ENCODE assay signal across 7 cellular contexts in genomic region chr14:76386922-76387782, GRCh38. TPM values are rescaled to one million over a fixed set of nuclear protein-coding genes. Genes with fewer than 3 reads are reported as not detected.
DNase-seq lines count a peak whose midpoint lies in the region; ATAC-seq and TF ChIP-seq lines count a peak whose summit lies in the region.

No MANE protein-coding gene starts in this region.

- H3K27me3 Mint-ChIP-seq in activated T-cell treated with anti-CD3 and anti-CD28 coated beads, Interleukin-2, amount 50 U/mL, for 72 hours (ENCODE audit: low read depth): peaks cover 58% of the 10 kb centered on the region

- H3K9ac ChIP-seq in PC-3 (ENCODE audit: low read length): no peak overlapping the region

- TF ChIP-seq CTCF in GM12874 (IDR thresholded peaks at IDR 0.05; ENCODE audit: insufficient read depth, low read depth, low read length) (peak; percentile 99), PC-3 (conservative IDR thresholded peaks at IDR 0.05; ENCODE audit: low read depth, low read length) (peak; percentile 97)

- H3K27me3 ChIP-seq in PC-3 (ENCODE audit: low read length): peaks cover 61% of the 10 kb centered on the region
- H3K27me3 ChIP-seq in neuron (ENCODE audit: insufficient read depth, low read length): peaks cover 18% of the 10 kb centered on the region

- no peak overlapping the region for H3K27ac Mint-ChIP-seq in activated T-cell treated with anti-CD3 and anti-CD28 coated beads, Interleukin-2, amount 50 U/mL, for 72 hours

- no peaks in the 10 kb centered on the region for H3F3A ChIP-seq in PC-3 (ENCODE audit: low read length, unreplicated experiment)

- H4K20me1 ChIP-seq in PC-3 (ENCODE audit: low read length): no peaks in the 10 kb centered on the region

- no peaks in the 10 kb centered on the region for H3K4me1 Mint-ChIP-seq in activated T-cell treated with anti-CD3 and anti-CD28 coated beads, Interleukin-2, amount 50 U/mL, for 72 hours (ENCODE audit: low read depth)

- DNase-seq in HuH-7 (ENCODE audit: low spot score) (peak; percentile 91), PC-3 (peak; percentile 83), fibroblast of the conjunctiva (ENCODE audit: low read depth) (peak; percentile 36), stromal cell of bone marrow (ENCODE audit: low read depth) (peak; percentile 41)
- peak; percentile 68 to 83 for DNase-seq in activated T-cell treated with anti-CD3 and anti-CD28 coated beads, Interleukin-2, amount 50 U/mL, for 72 hours

- intact Hi-C loops in PC-3 (cut with micrococcal nuclease): loop anchor here (1.0 to 10.0 kb wide), 5 partner anchors 182 to 676 kb away; partner anchors contain the start of gene IFT43

- no peaks in the 10 kb centered on the region for H3K9me3 Mint-ChIP-seq in activated T-cell treated with anti-CD3 and anti-CD28 coated beads, Interleukin-2, amount 50 U/mL, for 72 hours

- no peaks in the 10 kb centered on the region for H3K36me3 Mint-ChIP-seq in activated T-cell treated with anti-CD3 and anti-CD28 coated beads, Interleukin-2, amount 50 U/mL, for 72 hours (ENCODE audit: insufficient read depth in 2 of 2)

- POLR2A ChIA-PET in PC-3 (lab: Charles Lee; ENCODE audit: unreplicated experiment): no interaction called here

- no peak overlapping the region for H3K4me2 ChIP-seq in PC-3 (ENCODE audit: low read length)

- H3K9me3 ChIP-seq in PC-3 (ENCODE audit: low read length) (no peaks in the 10 kb centered on the region), neuron (ENCODE audit: low read length) (no peaks in the 10 kb centered on the region)

- H3K79me2 ChIP-seq in PC-3 (ENCODE audit: low read length): no peaks in the 10 kb centered on the region

- BruUV-seq in PC-3 (replicated peaks; lab: Mats Ljungman, UMichigan): no TSS peak

- no peaks in the 10 kb centered on the region for H3K4me1 ChIP-seq in PC-3 (ENCODE audit: insufficient read depth, low read length)
- H3K4me1 ChIP-seq in neuron (ENCODE audit: insufficient read depth, low read length): peaks cover 4% of the 10 kb centered on the region

- no peaks in the 10 kb centered on the region for H3K9me2 ChIP-seq in PC-3 (replicated peaks; ENCODE audit: low read length)

- H3K4me3 Mint-ChIP-seq in activated T-cell treated with anti-CD3 and anti-CD28 coated beads, Interleukin-2, amount 50 U/mL, for 72 hours: no peak overlapping the region

- H2AFZ ChIP-seq in PC-3 (ENCODE audit: low read length) (no peak overlapping the region), neuron (ENCODE audit: low read depth, low read length) (peak overlapping the region; percentile 13)

- H3K27ac ChIP-seq in PC-3 (ENCODE audit: low read length): no peak overlapping the region

- CTCF ChIA-PET in PC-3 (lab: Charles Lee): interaction anchor here (0.6 to 1.1 kb wide), 3 partner anchors 183 to 944 kb away, joined by 3 to 7 read pairs (median 3); no protein-coding TSS in a partner anchor

- no peak overlapping the region for H3K4me3 ChIP-seq in PC-3 (ENCODE audit: low read length)
- H3K4me3 ChIP-seq in neuron (ENCODE audit: low read length): no peak overlapping the region

- ATAC-seq in PC-3: peak; percentile 99
- peak; percentile 83 to 88 for ATAC-seq in activated T-cell treated with anti-CD3 and anti-CD28 coated beads, Interleukin-2, amount 50 U/mL, for 72 hours (replicated peaks in 1 of 2)

- H3K36me3 ChIP-seq in PC-3 (ENCODE audit: low read depth, low read length) (no peaks in the 10 kb centered on the region), neuron (ENCODE audit: insufficient read depth, low read length) (no peaks in the 10 kb centered on the region)

RNA-seq across cellular contexts. Expression of gene ESRRB, which starts 11.2 kb away (rescaled TPM):
- total RNA-seq in PC-3 (2014; rRNA removed): not detected in 2 replicates
- total RNA-seq in activated T-cell treated with anti-CD3 and anti-CD28 coated beads, Interleukin-2, amount 50 U/mL, for 72 hours: under 1 TPM; 0.30 to 0.36 TPM

Comparison
In these comparisons a context has a peak if more than half of its experiments do, and no peak if none do; other contexts are left out.
1. DNase-seq: peak in every context shown above with its lines; median percentile 91 in HuH-7; 83 in PC-3; 76 in activated T-cell treated with anti-CD3 and anti-CD28 coated beads, Interleukin-2, amount 50 U/mL, for 72 hours; 41 in stromal cell of bone marrow; 36 in fibroblast of the conjunctiva.